ENCODE assay signal across 22 cellular contexts in genomic region chr10:103528551-103528950, GRCh38. TPM values are rescaled to one million over a fixed set of nuclear protein-coding genes. Genes with fewer than 3 reads are reported as not detected.
"Had no signal": no experiment of that assay in that cellular context is flagged by ENCODE, and none has a peak within 500 bp of the region (broad histone marks: within the 10 kb centered on the region; RNA-seq: fewer than 3 reads in every experiment).

No MANE protein-coding gene starts in this region.

- H3K4me3 Mint-ChIP-seq: naive thymus-derived CD8-positive, alpha-beta T cell; stimulated activated naive B cell treated with anti-CD40 and anti-IgM and Interleukin-4, amounts not matched to agents 10 μg/mL and 1 μg/mL and 100 μg/mL, for 72 hours; stimulated activated naive CD8-positive, alpha-beta T cell treated with anti-CD3 and anti-CD28 coated beads, Interleukin-15, amount 100 ng/mL, for 72 hours had no signal

- FAIRE-seq: endometrium had no signal

- H3K27ac ChIP-seq: esophagus muscularis mucosa, hepatocyte, neutrophil, sigmoid colon, skin epidermis, testis, tibial nerve had no signal

- H3K4me2 ChIP-seq: hepatocyte had no signal

- H3K4me3 ChIP-seq: esophagus muscularis mucosa, hepatocyte, mucosa of descending colon, sigmoid colon, skin epidermis, testis, tibial nerve had no signal

- H3K4me1 Mint-ChIP-seq: stimulated activated naive B cell treated with anti-CD40 and anti-IgM and Interleukin-4, amounts not matched to agents 10 μg/mL and 1 μg/mL and 100 μg/mL, for 72 hours; stimulated activated naive CD8-positive, alpha-beta T cell treated with anti-CD3 and anti-CD28 coated beads, Interleukin-15, amount 100 ng/mL, for 72 hours had no signal

- H3K36me3 ChIP-seq: esophagus muscularis mucosa, neutrophil, sigmoid colon, tibial nerve had no signal

- H3K4me1 ChIP-seq: esophagus muscularis mucosa, sigmoid colon, testis, tibial nerve had no signal

- ATAC-seq: mucosa of descending colon; naive thymus-derived CD8-positive, alpha-beta T cell; stimulated activated naive B cell treated with anti-CD40 and anti-IgM and Interleukin-4, amounts not matched to agents 10 μg/mL and 1 μg/mL and 100 μg/mL, for 72 hours; stimulated activated naive CD8-positive, alpha-beta T cell treated with anti-CD3 and anti-CD28 coated beads, Interleukin-15, amount 100 ng/mL, for 72 hours had no signal

- H3K27me3 ChIP-seq: esophagus muscularis mucosa, hepatocyte, sigmoid colon, testis, tibial nerve had no signal

- H3K79me2 ChIP-seq: hepatocyte had no signal

- H2AFZ ChIP-seq: hepatocyte had no signal

- H3K9me3 ChIP-seq: esophagus muscularis mucosa, mucosa of descending colon, neutrophil, sigmoid colon, testis had no signal

- H3K27ac Mint-ChIP-seq: naive thymus-derived CD8-positive, alpha-beta T cell; stimulated activated naive B cell treated with anti-CD40 and anti-IgM and Interleukin-4, amounts not matched to agents 10 μg/mL and 1 μg/mL and 100 μg/mL, for 72 hours; stimulated activated naive CD8-positive, alpha-beta T cell treated with anti-CD3 and anti-CD28 coated beads, Interleukin-15, amount 100 ng/mL, for 72 hours had no signal

- DNase-seq: effector memory CD4-positive, alpha-beta T cell; mucosa of descending colon; sigmoid colon; stimulated activated CD4-positive, alpha-beta T cell treated with anti-CD3 and anti-CD28 coated beads, Interleukin-2, amount 100 ng/mL, for 24 hours; stimulated activated CD4-positive, alpha-beta T cell treated with anti-CD3 and anti-CD28 coated beads, Interleukin-4, amount 100 ng/mL, for 4 hours; stimulated activated naive B cell treated with anti-CD40 and anti-IgM and Interleukin-4, amounts not matched to agents 10 μg/mL and 1 μg/mL and 100 μg/mL, for 72 hours; stimulated activated naive CD8-positive, alpha-beta T cell treated with anti-CD3 and anti-CD28 coated beads, Interleukin-15, amount 100 ng/mL, for 72 hours; testis had no signal

RNA-seq across cellular contexts. Expression of gene NEURL1, which starts 35.0 kb away (rescaled TPM):
- total RNA-seq: osteoblast, subcutaneous adipose tissue had no signal

RNA-seq across cellular contexts. Expression of gene CALHM3, which starts 49.5 kb away (rescaled TPM):
- total RNA-seq: esophagus muscularis mucosa; hepatocyte; kidney epithelial cell; lower leg skin; mucosa of descending colon; naive thymus-derived CD8-positive, alpha-beta T cell; osteoblast; pulmonary artery endothelial cell; sigmoid colon; subcutaneous adipose tissue; tibial nerve; urinary bladder had no signal
- polyA plus RNA-seq: hepatocyte; naive thymus-derived CD8-positive, alpha-beta T cell; neural cell; sigmoid colon; urinary bladder had no signal
